1 cellular context compared by ENCODE assay signal in genomic region chr2:218234487-218234886, GRCh38.
TF ChIP-seq lines count a peak whose summit lies in the region.

No MANE protein-coding gene starts in this region.

TF ChIP-seq in HepG2, 621 proteins besides CTCF, POLR2A, EP300 and RAD21:
- TF ChIP-seq KLF12 (CRISPR knock-in tag; IDR thresholded peaks at IDR 0.05; ENCODE audit: borderline replicate concordance) (no peak), ZNF33B (CRISPR knock-in tag; IDR thresholded peaks at IDR 0.05) (no peak), CC2D1A (CRISPR knock-in tag; IDR thresholded peaks at IDR 0.05) (no peak), ZNF329 (CRISPR knock-in tag; IDR thresholded peaks at IDR 0.05; ENCODE audit: low read depth) (no peak), ZGPAT (CRISPR knock-in tag; IDR thresholded peaks at IDR 0.05) (no peak), HMGA1 (CRISPR knock-in tag; conservative IDR thresholded peaks at IDR 0.05) (no peak), SP4 (CRISPR knock-in tag; IDR thresholded peaks at IDR 0.05) (no peak), DMTF1 (CRISPR knock-in tag; IDR thresholded peaks at IDR 0.05) (no peak), ZNF550 (CRISPR knock-in tag; IDR thresholded peaks at IDR 0.05; ENCODE audit: borderline replicate concordance) (no peak), SATB2 (CRISPR knock-in tag; IDR thresholded peaks at IDR 0.05) (no peak)
